14 cellular contexts compared by ENCODE assay signal in the genomic region with DNA sequence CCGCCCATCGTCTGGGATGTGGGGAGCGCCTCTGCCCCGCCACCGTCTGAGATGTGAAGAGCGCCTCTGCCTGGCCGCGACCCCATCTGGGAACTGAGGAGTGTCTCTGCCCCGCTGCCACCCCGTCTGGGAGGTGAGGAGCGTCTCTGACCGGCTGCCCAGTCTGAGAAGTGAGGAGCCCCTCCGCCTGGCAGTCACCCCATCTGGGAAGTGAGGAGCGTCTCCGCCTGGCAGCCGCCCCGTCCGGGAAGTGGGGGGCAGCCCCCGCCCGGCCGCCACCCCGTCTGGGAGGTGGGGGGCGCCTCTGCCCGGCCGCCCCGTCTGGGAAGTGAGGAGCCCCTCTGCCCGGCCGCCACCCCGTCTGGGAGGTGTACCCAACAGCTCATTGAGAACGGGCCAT. TPM values are rescaled to one million over a fixed set of nuclear protein-coding genes. Genes with fewer than 3 reads are reported as not detected.
"Had no signal": no experiment of that assay in that cellular context is flagged by ENCODE, and none has a peak within 500 bp of the region (broad histone marks: within the 10 kb centered on the region; RNA-seq: fewer than 3 reads in every experiment).

No MANE protein-coding gene starts in this region.

RNA-seq across cellular contexts. Expression of gene DGAT2L6, which starts 54.3 kb away (rescaled TPM):
- total RNA-seq: activated B cell treated with CpG ODN at 0.5 μM for 24 hours; activated CD4-positive, alpha-beta memory T cell treated with anti-CD3 and anti-CD28 coated beads for 36 hours; activated CD4-positive, alpha-beta memory T cell treated with anti-CD3 and anti-CD28 coated beads, Interleukin-2, amount 10 ng/mL, durations not matched to agents 7 days and 5 days; activated CD4-positive, alpha-beta T cell treated with anti-CD3 and anti-CD28 coated beads for 36 hours; activated CD4-positive, alpha-beta T cell treated with anti-CD3 and anti-CD28 coated beads, Interleukin-2, amount 10 ng/mL, durations not matched to agents 24 days and 14 days; activated CD4-positive, alpha-beta T cell treated with anti-CD3 and anti-CD28 coated beads, Interleukin-2, amount 10 ng/mL, durations not matched to agents 7 days and 5 days; activated CD8-positive, alpha-beta memory T cell treated with anti-CD3 and anti-CD28 coated beads for 36 hours; activated CD8-positive, alpha-beta memory T cell treated with anti-CD3 and anti-CD28 coated beads, Interleukin-2, amount 10 ng/mL, durations not matched to agents 7 days and 5 days; activated CD8-positive, alpha-beta T cell treated with anti-CD3 and anti-CD28 coated beads for 36 hours; activated CD8-positive, alpha-beta T cell treated with anti-CD3 and anti-CD28 coated beads, Interleukin-2, amount 10 ng/mL, durations not matched to agents 7 days and 5 days; T-helper 1 cell treated with Interleukin-12 subunit alpha and Interleukin-12 subunit beta and Interleukin-4 antibody, amounts not matched to agents 30 ng/mL and 1 ng/mL, for 36 hours; T-helper 17 cell; T-helper 2 cell treated with Interferon-gamma antibody and Interleukin-4, amounts not matched to agents 100 ng/mL and 5 ng/mL, for 36 hours; WTC11 had no signal
